8 cellular contexts compared by ENCODE assay signal in the genomic region with DNA sequence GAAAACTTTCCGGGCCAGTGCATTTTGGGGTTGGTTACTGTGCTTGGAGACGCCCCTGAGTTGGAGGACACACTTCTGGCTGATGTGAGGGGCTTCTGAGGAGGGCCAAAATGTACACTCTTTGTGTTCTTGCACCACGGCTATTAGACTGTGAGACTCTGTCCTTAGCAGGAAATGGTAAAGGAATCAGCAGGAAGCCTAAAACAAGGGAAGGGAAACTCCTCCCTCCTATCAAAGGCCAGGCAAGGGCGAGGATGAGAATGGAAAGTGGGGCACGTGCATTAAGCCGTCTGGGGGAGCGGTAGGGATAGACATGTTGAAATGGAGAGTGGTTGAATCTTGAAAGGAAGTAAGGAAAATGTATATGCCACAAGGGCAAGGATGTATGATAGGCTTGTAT. TPM values are rescaled to one million over a fixed set of nuclear protein-coding genes. Genes with fewer than 3 reads are reported as not detected.
A peak's percentile ranks its signal among the peaks of the same experiment; 100 is the strongest.
DNase-seq lines count a peak whose midpoint lies in the region; ATAC-seq and TF ChIP-seq lines count a peak whose summit lies in the region.

No MANE protein-coding gene starts in this region.

- no peak for ATAC-seq in activated naive CD4-positive, alpha-beta T cell treated with anti-CD3 and anti-CD28 coated beads, Interleukin-2, amount 50 U/mL, for 72 hours
- peak; percentile 29 for ATAC-seq in left colon

- peak overlapping the region; percentile 77 to 90 (median 86) for H3K27ac ChIP-seq in tibial nerve

- H3K36me3 ChIP-seq in tibial nerve, result no peaks in the 10 kb centered on the region

- H3K4me1 ChIP-seq in tibial nerve, result peaks cover 0 to 12% (median 2%) of the 10 kb centered on the region in 4 donors

- DNase-seq in activated T-cell treated with anti-CD3 and anti-CD28 coated beads, Interleukin-2, amount 50 U/mL, for 24 hours, result peak; percentile 41
- DNase-seq in activated T-cell treated with anti-CD3 and anti-CD28 coated beads, Interleukin-2, amount 50 U/mL, for 1 hour, result no peak
- no peak for DNase-seq in activated naive CD4-positive, alpha-beta T cell treated with anti-CD3 and anti-CD28 coated beads, Interleukin-2, amount 50 U/mL, for 72 hours (ENCODE audit: low spot score in 2 of 2)
- DNase-seq in left colon (no peak), tibial nerve (ENCODE audit: low spot score in 2 of 2) (no peak), globus pallidus (ENCODE audit: low spot score) (no peak), GOT3 (lab: John Stamatoyannopoulos, UW) (no peak)
- no peak for DNase-seq in NK-92 treated with Interleukin-12 subunit alpha and Interleukin-12 subunit beta, amount 100 ng/mL, for 24 hours (lab: John Stamatoyannopoulos, UW)

- peak overlapping the region in 1 of 4 donors; percentile 21 for H3K4me3 ChIP-seq in tibial nerve

- no peaks in the 10 kb centered on the region for H3K9me3 Mint-ChIP-seq in activated T-cell treated with anti-CD3 and anti-CD28 coated beads, Interleukin-2, amount 50 U/mL, for 24 hours
- H3K9me3 Mint-ChIP-seq in activated naive CD4-positive, alpha-beta T cell treated with anti-CD3 and anti-CD28 coated beads, Interleukin-2, amount 50 U/mL, for 72 hours, result peaks cover 0 to 7% of the 10 kb centered on the region in 2 donors

- no peaks in the 10 kb centered on the region for H3K27me3 ChIP-seq in tibial nerve

- no peaks in the 10 kb centered on the region for H3K27me3 Mint-ChIP-seq in activated T-cell treated with anti-CD3 and anti-CD28 coated beads, Interleukin-2, amount 50 U/mL, for 24 hours

- H3K36me3 Mint-ChIP-seq in activated T-cell treated with anti-CD3 and anti-CD28 coated beads, Interleukin-2, amount 50 U/mL, for 24 hours (ENCODE audit: low read depth), result peaks cover 34% of the 10 kb centered on the region
- peaks cover 18 to 37% of the 10 kb centered on the region in 2 donors for H3K36me3 Mint-ChIP-seq in activated naive CD4-positive, alpha-beta T cell treated with anti-CD3 and anti-CD28 coated beads, Interleukin-2, amount 50 U/mL, for 72 hours

- H3K4me1 Mint-ChIP-seq in activated T-cell treated with anti-CD3 and anti-CD28 coated beads, Interleukin-2, amount 50 U/mL, for 24 hours (ENCODE audit: low read depth), result peaks cover 49% of the 10 kb centered on the region

- no peaks in the 10 kb centered on the region for H3K9me3 ChIP-seq in tibial nerve

- peak; percentile 18 to 74 for TF ChIP-seq EP300 in tibial nerve (IDR thresholded peaks at IDR 0.05)

- intact Hi-C loops in left colon (cut with DNase I, micrococcal nuclease), result no loop called here

- TF ChIP-seq CTCF in tibial nerve (IDR thresholded peaks at IDR 0.05), result no peak

- H3K4me3 Mint-ChIP-seq in activated T-cell treated with anti-CD3 and anti-CD28 coated beads, Interleukin-2, amount 50 U/mL, for 24 hours, result peak overlapping the region; percentile 71

- 27 to 30% methylated on average over 7 of the region's 7 CpGs for WGBS in tibial nerve, 2 donors

- TF ChIP-seq POLR2A in tibial nerve (IDR thresholded peaks at IDR 0.05), result no peak

- peak overlapping the region; percentile 95 for H3K27ac Mint-ChIP-seq in activated T-cell treated with anti-CD3 and anti-CD28 coated beads, Interleukin-2, amount 50 U/mL, for 24 hours
- H3K27ac Mint-ChIP-seq in activated naive CD4-positive, alpha-beta T cell treated with anti-CD3 and anti-CD28 coated beads, Interleukin-2, amount 50 U/mL, for 72 hours, result peak overlapping the region; percentile 89 to 100

RNA-seq across cellular contexts. Expression of a gene that starts 1.8 kb away (rescaled TPM):
- total RNA-seq in activated naive CD4-positive, alpha-beta T cell treated with anti-CD3 and anti-CD28 coated beads, Interleukin-2, amount 50 U/mL, for 72 hours, result 100 to 1,000 TPM; 150 to 490 TPM
- total RNA-seq in left colon, result 10 to 100 TPM; 19.5 to 38.0 TPM
- 100 to 1,000 TPM in 3 of 4 donors, 10 to 100 TPM in 1; 90.0 to 313 (median 105) TPM for total RNA-seq in tibial nerve

RNA-seq across cellular contexts. Expression of a gene that starts 37.8 kb away (rescaled TPM):
- 10 to 100 TPM; 33.5 to 66.0 TPM for total RNA-seq in activated naive CD4-positive, alpha-beta T cell treated with anti-CD3 and anti-CD28 coated beads, Interleukin-2, amount 50 U/mL, for 72 hours
- 10 to 100 TPM; 58.3 to 67.6 TPM for total RNA-seq in left colon
- 10 to 100 TPM; 36.8 to 51.1 (median 39.0) TPM for total RNA-seq in tibial nerve
